29 cellular contexts compared by ENCODE assay signal in the genomic region with DNA sequence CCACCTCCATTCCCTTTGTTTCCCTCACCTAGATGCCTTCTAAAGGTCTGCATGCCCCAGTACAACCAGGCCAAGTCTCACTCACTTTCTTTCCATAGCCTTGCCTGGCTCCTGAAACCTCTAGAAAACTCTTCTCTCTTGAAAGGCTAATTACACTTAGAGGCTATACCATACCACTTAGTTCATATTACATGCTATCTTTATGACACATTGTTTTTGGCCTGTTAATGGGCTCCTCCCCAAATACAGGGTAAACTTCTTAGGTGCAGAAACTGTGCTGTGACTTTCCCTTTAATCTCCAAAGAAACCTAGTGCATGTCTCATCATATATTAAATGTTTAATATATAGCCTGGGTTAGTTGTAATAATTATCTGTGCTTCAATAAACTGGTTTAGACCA. TPM values are rescaled to one million over a fixed set of nuclear protein-coding genes. Genes with fewer than 3 reads are reported as not detected.
"Had no signal": no experiment of that assay in that cellular context is flagged by ENCODE, and none has a peak within 500 bp of the region (broad histone marks: within the 10 kb centered on the region; RNA-seq: fewer than 3 reads in every experiment).

No MANE protein-coding gene starts in this region.

- ATAC-seq: stimulated activated effector memory CD8-positive, alpha-beta T cell treated with anti-CD3 and anti-CD28 coated beads, Interleukin-12 subunit alpha, Interleukin-12 subunit beta, amount 100 ng/mL, for 72 hours; stimulated activated memory B cell treated with anti-CD40 and anti-IgM and Interleukin-4, amounts not matched to agents 10 μg/mL and 1 μg/mL and 100 μg/mL, for 72 hours; stimulated activated naive B cell treated with anti-CD40 and anti-IgM and Interleukin-4, amounts not matched to agents 10 μg/mL and 1 μg/mL and 100 μg/mL, for 72 hours; stimulated activated naive CD8-positive, alpha-beta T cell treated with anti-CD3 and anti-CD28 coated beads, Interleukin-15, amount 100 ng/mL, for 72 hours; upper lobe of right lung had no signal

- H3K4me3 ChIP-seq: stomach, suprapubic skin, testis, thoracic aorta, thyroid gland, tibial artery, tibial nerve, transverse colon, upper lobe of left lung, upper lobe of right lung, uterus, vagina had no signal

- DNase-seq: stimulated activated CD4-positive, alpha-beta T cell treated with anti-CD3 and anti-CD28 coated beads, Interleukin-2, amount 100 ng/mL, for 48 hours; stimulated activated CD4-positive, alpha-beta T cell treated with anti-CD3 and anti-CD28 coated beads, Interleukin-4, amount 100 ng/mL, for 1 hour; stimulated activated CD4-positive, alpha-beta T cell treated with anti-CD3 and anti-CD28 coated beads, Interleukin-4, amount 100 ng/mL, for 24 hours; stimulated activated CD4-positive, alpha-beta T cell treated with anti-CD3 and anti-CD28 coated beads, Interleukin-4, amount 100 ng/mL, for 4 hours; stimulated activated CD8-positive, alpha-beta memory T cell treated with anti-CD3 and anti-CD28 coated beads, Interleukin-4, amount 100 ng/mL, for 48 hours; stimulated activated naive B cell treated with anti-CD40 and anti-IgM and Interleukin-4, amounts not matched to agents 10 μg/mL and 1 μg/mL and 100 μg/mL, for 72 hours; stimulated activated naive CD4-positive, alpha-beta T cell; stimulated activated naive CD4-positive, alpha-beta T cell treated with Interleukin-2 at 50 U/mL for 16 hours; stimulated activated naive CD8-positive, alpha-beta T cell treated with anti-CD3 and anti-CD28 coated beads, Interleukin-15, amount 100 ng/mL, for 72 hours; stimulated activated naive CD8-positive, alpha-beta T cell treated with anti-CD3 and anti-CD28 coated beads, Interleukin-15, Interleukin-2, amounts not matched to agents 100 U/mL and 50 U/mL, for 24 hours; stomach; substantia nigra; testis; thyroid gland; tibial artery; transverse colon; upper lobe of left lung; upper lobe of right lung; uterus had no signal

- H3K36me3 ChIP-seq: stomach, suprapubic skin, thoracic aorta, thyroid gland, tibial artery, transverse colon, upper lobe of left lung, upper lobe of right lung, uterus, vagina had no signal

- H3K9me3 ChIP-seq: suprapubic skin, testis, thyroid gland, upper lobe of right lung, uterus had no signal

- H3K27me3 ChIP-seq: stomach, suprapubic skin, testis, thyroid gland, tibial artery, tibial nerve, transverse colon, upper lobe of left lung, upper lobe of right lung, uterus, vagina had no signal

- H3K27ac ChIP-seq: stomach, suprapubic skin, testis, thoracic aorta, thyroid gland, tibial artery, tibial nerve, transverse colon, upper lobe of left lung, upper lobe of right lung, uterus, vagina had no signal

RNA-seq across cellular contexts. Expression of a gene that starts 56.6 kb away (rescaled TPM):
- total RNA-seq: stomach, subcutaneous adipose tissue, temporal lobe, thoracic aorta, thyroid gland, tibial nerve, transverse colon, upper lobe of left lung, upper lobe of right lung, ureter, uterus, vagina had no signal
- polyA plus RNA-seq: urinary bladder had no signal
